In the genomic region with DNA sequence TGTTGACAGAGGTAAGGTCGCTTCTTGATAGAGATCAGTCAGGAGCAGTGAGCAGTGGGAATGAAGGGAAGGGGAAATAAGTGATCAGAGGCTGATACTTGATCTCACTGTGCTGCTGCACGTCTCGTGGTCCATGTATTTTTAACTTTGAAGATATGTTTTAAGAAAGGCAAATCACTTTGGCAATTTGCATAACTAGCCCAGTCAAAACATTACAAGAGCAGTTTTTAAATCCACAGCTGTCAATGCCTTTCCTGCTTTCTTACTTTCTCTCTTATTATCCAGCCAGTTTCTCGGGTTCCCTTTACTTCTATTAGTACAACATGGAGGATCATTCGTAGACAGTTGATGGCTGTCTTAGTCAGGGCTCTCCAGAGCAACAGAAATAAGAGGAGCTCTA, we compare ENCODE assay signal across 1 cellular context.
TF ChIP-seq lines count a peak whose summit lies in the region.

No MANE protein-coding gene starts in this region.

TF ChIP-seq in GM12878, 131 proteins besides CTCF, POLR2A, EP300 and RAD21 (continued from another document):
- TF ChIP-seq, protein P1, sequence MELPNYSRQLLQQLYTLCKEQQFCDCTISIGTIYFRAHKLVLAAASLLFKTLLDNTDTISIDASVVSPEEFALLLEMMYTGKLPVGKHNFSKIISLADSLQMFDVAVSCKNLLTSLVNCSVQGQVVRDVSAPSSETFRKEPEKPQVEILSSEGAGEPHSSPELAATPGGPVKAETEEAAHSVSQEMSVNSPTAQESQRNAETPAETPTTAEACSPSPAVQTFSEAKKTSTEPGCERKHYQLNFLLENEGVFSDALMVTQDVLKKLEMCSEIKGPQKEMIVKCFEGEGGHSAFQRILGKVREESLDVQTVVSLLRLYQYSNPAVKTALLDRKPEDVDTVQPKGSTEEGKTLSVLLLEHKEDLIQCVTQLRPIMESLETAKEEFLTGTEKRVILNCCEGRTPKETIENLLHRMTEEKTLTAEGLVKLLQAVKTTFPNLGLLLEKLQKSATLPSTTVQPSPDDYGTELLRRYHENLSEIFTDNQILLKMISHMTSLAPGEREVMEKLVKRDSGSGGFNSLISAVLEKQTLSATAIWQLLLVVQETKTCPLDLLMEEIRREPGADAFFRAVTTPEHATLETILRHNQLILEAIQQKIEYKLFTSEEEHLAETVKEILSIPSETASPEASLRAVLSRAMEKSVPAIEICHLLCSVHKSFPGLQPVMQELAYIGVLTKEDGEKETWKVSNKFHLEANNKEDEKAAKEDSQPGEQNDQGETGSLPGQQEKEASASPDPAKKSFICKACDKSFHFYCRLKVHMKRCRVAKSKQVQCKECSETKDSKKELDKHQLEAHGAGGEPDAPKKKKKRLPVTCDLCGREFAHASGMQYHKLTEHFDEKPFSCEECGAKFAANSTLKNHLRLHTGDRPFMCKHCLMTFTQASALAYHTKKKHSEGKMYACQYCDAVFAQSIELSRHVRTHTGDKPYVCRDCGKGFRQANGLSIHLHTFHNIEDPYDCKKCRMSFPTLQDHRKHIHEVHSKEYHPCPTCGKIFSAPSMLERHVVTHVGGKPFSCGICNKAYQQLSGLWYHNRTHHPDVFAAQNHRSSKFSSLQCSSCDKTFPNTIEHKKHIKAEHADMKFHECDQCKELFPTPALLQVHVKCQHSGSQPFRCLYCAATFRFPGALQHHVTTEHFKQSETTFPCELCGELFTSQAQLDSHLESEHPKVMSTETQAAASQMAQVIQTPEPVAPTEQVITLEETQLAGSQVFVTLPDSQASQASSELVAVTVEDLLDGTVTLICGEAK (IDR thresholded peaks at IDR 0.05; ENCODE audit: borderline replicate concordance), result no peak
- TF ChIP-seq, protein P2, sequence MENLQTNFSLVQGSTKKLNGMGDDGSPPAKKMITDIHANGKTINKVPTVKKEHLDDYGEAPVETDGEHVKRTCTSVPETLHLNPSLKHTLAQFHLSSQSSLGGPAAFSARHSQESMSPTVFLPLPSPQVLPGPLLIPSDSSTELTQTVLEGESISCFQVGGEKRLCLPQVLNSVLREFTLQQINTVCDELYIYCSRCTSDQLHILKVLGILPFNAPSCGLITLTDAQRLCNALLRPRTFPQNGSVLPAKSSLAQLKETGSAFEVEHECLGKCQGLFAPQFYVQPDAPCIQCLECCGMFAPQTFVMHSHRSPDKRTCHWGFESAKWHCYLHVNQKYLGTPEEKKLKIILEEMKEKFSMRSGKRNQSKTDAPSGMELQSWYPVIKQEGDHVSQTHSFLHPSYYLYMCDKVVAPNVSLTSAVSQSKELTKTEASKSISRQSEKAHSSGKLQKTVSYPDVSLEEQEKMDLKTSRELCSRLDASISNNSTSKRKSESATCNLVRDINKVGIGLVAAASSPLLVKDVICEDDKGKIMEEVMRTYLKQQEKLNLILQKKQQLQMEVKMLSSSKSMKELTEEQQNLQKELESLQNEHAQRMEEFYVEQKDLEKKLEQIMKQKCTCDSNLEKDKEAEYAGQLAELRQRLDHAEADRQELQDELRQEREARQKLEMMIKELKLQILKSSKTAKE (IDR thresholded peaks at IDR 0.05; ENCODE audit: low read depth, poor library complexity, severe bottlenecking), result no peak
- TF ChIP-seq ZZZ3 (IDR thresholded peaks at IDR 0.05; ENCODE audit: control insufficient read depth, insufficient read length, low read depth), result no peak
TF ChIP-seq in GM12878: peak in this region for 0.
